In genomic region chr4:165404696-165405095, GRCh38 we compare ENCODE assay signal across 28 cellular contexts.
"Had no signal": no experiment of that assay in that cellular context is flagged by ENCODE, and none has a peak within 500 bp of the region (broad histone marks: within the 10 kb centered on the region; RNA-seq: fewer than 3 reads in every experiment).

No MANE protein-coding gene starts in this region.

- H3K4me1 Mint-ChIP-seq: naive B cell had no signal

- H3K4me3 ChIP-seq: colonic mucosa, esophagus squamous epithelium, gastrocnemius medialis, heart right ventricle, left lung, lower lobe of right lung, mucosa of descending colon had no signal

- H3K9me3 Mint-ChIP-seq: dendritic cell treated with granulocyte-macrophage colony-stimulating factor and Interleukin-4, amounts not matched to agents 40 ng/mL and 50 ng/mL, for 4 days; effector memory CD8-positive, alpha-beta T cell; endodermal cell; naive B cell had no signal

- ATAC-seq: effector memory CD8-positive, alpha-beta T cell; esophagus mucosa; gastrocnemius medialis; heart right ventricle; left cardiac atrium; left lung; left ventricle myocardium superior; lower lobe of right lung; mucosa of descending colon had no signal

- FAIRE-seq: endometrium, islet of Langerhans, keratinocyte had no signal

- H3K27me3 ChIP-seq: colonic mucosa, esophagus squamous epithelium, gastrocnemius medialis, heart right ventricle, left lung had no signal

- H3K4me3 Mint-ChIP-seq: dendritic cell treated with granulocyte-macrophage colony-stimulating factor and Interleukin-4, amounts not matched to agents 40 ng/mL and 50 ng/mL, for 4 days; effector memory CD8-positive, alpha-beta T cell; endodermal cell; mesothelial cell of epicardium; naive B cell had no signal

- DNase-seq: colonic mucosa; cortex of kidney; effector CD8-positive, alpha-beta T cell; effector memory CD8-positive, alpha-beta T cell; erythroblast; esophagus squamous epithelium; foreskin fibroblast; foreskin melanocyte; gastrocnemius medialis; glutamatergic neuron; head of caudate nucleus; heart right ventricle; hippocampal formation; left cardiac atrium; left lung; left ventricle myocardium superior; lower lobe of right lung; mesenchymal stem cell; mucosa of descending colon; naive B cell had no signal

- H3K36me3 ChIP-seq: colonic mucosa, esophagus squamous epithelium, gastrocnemius medialis, heart right ventricle, left lung, lower lobe of right lung had no signal

- H3K27ac Mint-ChIP-seq: dendritic cell treated with granulocyte-macrophage colony-stimulating factor and Interleukin-4, amounts not matched to agents 40 ng/mL and 50 ng/mL, for 4 days; effector memory CD8-positive, alpha-beta T cell; endodermal cell; mesothelial cell of epicardium had no signal

- H3K9me3 ChIP-seq: colonic mucosa, esophagus squamous epithelium, gastrocnemius medialis, heart right ventricle, left lung, lower lobe of right lung, mucosa of descending colon had no signal

- H3K27ac ChIP-seq: colonic mucosa, epithelial cell of prostate, esophagus squamous epithelium, gastrocnemius medialis, heart right ventricle, left lung, lower lobe of right lung had no signal

- H3K4me1 ChIP-seq: colonic mucosa, esophagus squamous epithelium, gastrocnemius medialis, heart right ventricle, left lung, lower lobe of right lung had no signal
